Comparison of ENCODE assay signal across 34 cellular contexts in genomic region chrX:142994988-142995387, GRCh38. TPM values are rescaled to one million over a fixed set of nuclear protein-coding genes. Genes with fewer than 3 reads are reported as not detected.
"Had no signal": no experiment of that assay in that cellular context is flagged by ENCODE, and none has a peak within 500 bp of the region (broad histone marks: within the 10 kb centered on the region; RNA-seq: fewer than 3 reads in every experiment).

No MANE protein-coding gene starts in this region.

- H3K4me3 ChIP-seq: esophagus muscularis mucosa, gastrocnemius medialis had no signal

- H3K27ac ChIP-seq: brain microvascular endothelial cell, esophagus muscularis mucosa, foreskin keratinocyte, gastrocnemius medialis, WERI-Rb-1 had no signal

- ATAC-seq: activated CD4-positive, CD25-positive, alpha-beta regulatory T cell treated with anti-CD3 and anti-CD28 coated beads, Interleukin-2, amount 50 U/mL, for 24 hours; activated CD8-positive, alpha-beta T cell treated with anti-CD3 and anti-CD28 coated beads for 36 hours; activated T-cell treated with anti-CD3 and anti-CD28 coated beads, Interleukin-2, amount 50 U/mL, for 4 hours; activated T-helper 17 cell treated with anti-CD3 and anti-CD28 coated beads, Interleukin-2, amount 50 U/mL, for 72 hours; effector memory CD8-positive, alpha-beta T cell; foreskin keratinocyte; gastrocnemius medialis; T-cell had no signal

- H3K9me3 ChIP-seq: esophagus muscularis mucosa, gastrocnemius medialis had no signal

- DNase-seq: activated B cell treated with CpG ODN at 0.5 μM for 24 hours; activated CD4-positive, alpha-beta T cell treated with anti-CD3 and anti-CD28 coated beads for 48 hours; activated CD4-positive, alpha-beta T cell treated with anti-CD3 and anti-CD28 coated beads, Interleukin-2, amount 50 U/mL, for 1 hour; activated CD4-positive, alpha-beta T cell treated with anti-CD3 and anti-CD28 coated beads, Interleukin-2, amount 50 U/mL, for 48 hours; activated CD8-positive, alpha-beta memory T cell treated with anti-CD3 and anti-CD28 coated beads for 24 hours; activated CD8-positive, alpha-beta T cell treated with anti-CD3 and anti-CD28 coated beads for 36 hours; activated effector memory CD4-positive, alpha-beta T cell treated with Interleukin-2 at 50 U/mL for 16 hours; activated gamma-delta T cell treated with Interleukin-2 at 50 U/mL for 16 hours; activated naive CD4-positive, alpha-beta T cell treated with anti-CD3 and anti-CD28 coated beads, Interleukin-2, amount 50 U/mL, for 16 hours; activated naive CD4-positive, alpha-beta T cell treated with Interleukin-2 at 50 U/mL for 16 hours; activated T-cell treated with anti-CD3 and anti-CD28 coated beads, Interleukin-2, amount 50 U/mL, for 4 hours; amniotic stem cell; anterior cingulate cortex; brain microvascular endothelial cell; cortex of kidney; dermis blood vessel endothelial cell; effector CD4-positive, alpha-beta T cell; effector memory CD8-positive, alpha-beta T cell; erythroblast; foreskin keratinocyte; gastrocnemius medialis; SW 1271; T-cell; T1000; WERI-Rb-1 had no signal

- H3K27me3 ChIP-seq: brain microvascular endothelial cell, esophagus muscularis mucosa, foreskin keratinocyte, gastrocnemius medialis had no signal

- H3K36me3 ChIP-seq: brain microvascular endothelial cell, esophagus muscularis mucosa, gastrocnemius medialis, WERI-Rb-1 had no signal

- H3K4me1 ChIP-seq: esophagus muscularis mucosa, foreskin keratinocyte, gastrocnemius medialis had no signal

RNA-seq across cellular contexts. Expression of gene SPANXN4, which starts 30.7 kb away (rescaled TPM):
- total RNA-seq: activated B cell treated with CpG ODN at 0.5 μM for 24 hours; activated CD8-positive, alpha-beta T cell treated with anti-CD3 and anti-CD28 coated beads for 36 hours; activated T-cell treated with anti-CD3 and anti-CD28 coated beads, Interleukin-2, amount 50 U/mL, for 4 hours; activated T-helper 17 cell treated with anti-CD3 and anti-CD28 coated beads, Interleukin-2, amount 50 U/mL, for 72 hours; astrocyte; bronchial epithelial cell; cardiac septum; cerebellum; dermis blood vessel endothelial cell; esophagus muscularis mucosa; foreskin keratinocyte; gastrocnemius medialis; T-cell; T-helper 2 cell treated with Interferon-gamma antibody and Interleukin-4, amounts not matched to agents 100 ng/mL and 5 ng/mL, for 36 hours had no signal
- polyA plus RNA-seq: adipose tissue, foreskin keratinocyte had no signal
